In genomic region chr11:122107566-122107965, GRCh38 we compare ENCODE assay signal across 24 cellular contexts. TPM values are rescaled to one million over a fixed set of nuclear protein-coding genes. Genes with fewer than 3 reads are reported as not detected.
DNase-seq lines count a peak whose midpoint lies in the region; ATAC-seq and TF ChIP-seq lines count a peak whose summit lies in the region.
"Had no signal": no experiment of that assay in that cellular context is flagged by ENCODE, and none has a peak within 500 bp of the region (broad histone marks: within the 10 kb centered on the region; RNA-seq: fewer than 3 reads in every experiment).

No MANE protein-coding gene starts in this region.

- ATAC-seq in HCT116 (no peak), gastrocnemius medialis (peak; percentile 95 to 99), HG03521 (IDR thresholded peaks at IDR 0.05; ENCODE audit: unreplicated experiment) (no peak)
- ATAC-seq: activated T-cell treated with anti-CD3 and anti-CD28 coated beads, Interleukin-2, amount 50 U/mL, for 4 hours; effector memory CD8-positive, alpha-beta T cell; foreskin keratinocyte; left colon; stimulated activated effector memory CD8-positive, alpha-beta T cell treated with anti-CD3 and anti-CD28 coated beads, Interleukin-12 subunit alpha, Interleukin-12 subunit beta, amount 100 ng/mL, for 72 hours had no signal

- intact Hi-C loops in HCT116 (cut with micrococcal nuclease) (loop anchor here (10.0 kb wide), 1 partner anchor 397 kb away; no protein-coding TSS in a partner anchor), ascending aorta (cut with DNase I) (loop anchor here (10.0 kb wide), 1 partner anchor 197 kb away; no protein-coding TSS in a partner anchor), left ventricle myocardium inferior (cut with micrococcal nuclease) (loop anchor here (10.0 kb wide), 2 partner anchors 87 to 453 kb away; no protein-coding TSS in a partner anchor), gastrocnemius medialis (cut with DNase I; ENCODE audit: low total_unique reads) (no loop called here)

- H3K4me2 ChIP-seq in HCT116 (ENCODE audit: low read length) = peak overlapping the region; percentile 57
- H3K4me2 ChIP-seq: hepatocyte had no signal

- POLR2A ChIA-PET in HCT116 (lab: Charles Lee) = interaction anchor here (0.8 to 1.5 kb wide), 2 partner anchors 46 to 96 kb away, joined by 3 to 4 read pairs; no protein-coding TSS in a partner anchor

- no peak overlapping the region for H2AFZ ChIP-seq in HCT116 (ENCODE audit: low read depth, low read length, poor library complexity, severe bottlenecking)
- H2AFZ ChIP-seq: hepatocyte had no signal

- TF ChIP-seq RAD21 in HCT116 (IDR thresholded peaks at IDR 0.05; ENCODE audit: low read depth) = no peak

- no peaks in the 10 kb centered on the region for H3K9me3 ChIP-seq in HCT116 (ENCODE audit: control insufficient read depth in 1 of 2, insufficient read depth in 1 of 2, low read depth in 1 of 2, low read length in 2 of 2)
- no peaks in the 10 kb centered on the region for H3K9me3 ChIP-seq in ascending aorta
- H3K9me3 ChIP-seq in left ventricle myocardium inferior (replicated peaks) = no peaks in the 10 kb centered on the region
- H3K9me3 ChIP-seq in gastrocnemius medialis = no peaks in the 10 kb centered on the region
- H3K9me3 ChIP-seq: adrenal gland, breast epithelium, MG63, upper lobe of right lung had no signal

- H3K4me3 ChIP-seq in HCT116 (replicated peaks in 1 of 2; ENCODE audit: low read depth in 1 of 2, low read length in 2 of 2) (no peak overlapping the region), ascending aorta (no peak overlapping the region), left ventricle myocardium inferior (no peak overlapping the region), gastrocnemius medialis (no peak overlapping the region)
- H3K4me3 ChIP-seq: adrenal gland, breast epithelium, coronary artery, hepatocyte, MG63, upper lobe of right lung had no signal

- peaks cover 100% of the 10 kb centered on the region for H3K79me2 ChIP-seq in HCT116 (ENCODE audit: insufficient read depth, low read length)
- H3K79me2 ChIP-seq: hepatocyte had no signal

- H3K27me3 ChIP-seq in HCT116 (ENCODE audit: insufficient read depth, low read length) (no peaks in the 10 kb centered on the region), ascending aorta (no peaks in the 10 kb centered on the region), left ventricle myocardium inferior (ENCODE audit: low read depth) (no peaks in the 10 kb centered on the region), gastrocnemius medialis (no peaks in the 10 kb centered on the region)
- H3K27me3 ChIP-seq: adrenal gland, breast epithelium, foreskin keratinocyte, hepatocyte, MG63, upper lobe of right lung had no signal

- TF ChIP-seq CTCF in HCT116 (IDR thresholded peaks at IDR 0.05 in 2 of 3, conservative IDR thresholded peaks at IDR 0.05 in 1 of 3; ENCODE audit: borderline replicate concordance in 1 of 3, insufficient read depth in 1 of 3, low read depth in 2 of 3, low read length in 2 of 3) (no peak), ascending aorta (IDR thresholded peaks at IDR 0.05) (no peak), left ventricle myocardium inferior (IDR thresholded peaks at IDR 0.05; ENCODE audit: borderline replicate concordance) (no peak), gastrocnemius medialis (IDR thresholded peaks at IDR 0.05 in 4 of 5, conservative IDR thresholded peaks at IDR 0.05 in 1 of 5) (no peak), GM13977 (IDR thresholded peaks at IDR 0.05; ENCODE audit: extremely low read depth, insufficient read depth, missing control alignments) (no peak)

- H3K36me3 ChIP-seq in HCT116 (ENCODE audit: control insufficient read depth in 1 of 2, insufficient read depth in 2 of 2, low read length in 2 of 2) (peaks cover 0 to 44% of the 10 kb centered on the region in 2 experiments; a peak in 2 of 4 replicates), ascending aorta (no peaks in the 10 kb centered on the region), left ventricle myocardium inferior (no peaks in the 10 kb centered on the region), gastrocnemius medialis (no peaks in the 10 kb centered on the region)
- H3K36me3 ChIP-seq: adrenal gland, breast epithelium, upper lobe of right lung had no signal

- peak overlapping the region; percentile 70 for H3K27ac ChIP-seq in HCT116 (ENCODE audit: low read depth, low read length)
- H3K27ac ChIP-seq in ascending aorta = peak overlapping the region; percentile 34 to 56
- peak overlapping the region; percentile 81 for H3K27ac ChIP-seq in left ventricle myocardium inferior (replicated peaks)
- peak overlapping the region; percentile 74 to 90 (median 80) for H3K27ac ChIP-seq in gastrocnemius medialis
- H3K27ac ChIP-seq: adrenal gland, breast epithelium, foreskin keratinocyte, hepatocyte, upper lobe of right lung, VCaP had no signal

- BruUV-seq in HCT116 (replicated peaks; lab: Mats Ljungman, UMichigan) = no TSS peak

- no peak for DNase-seq in HCT116 (ENCODE audit: low read depth, low spot score)
- DNase-seq in ascending aorta (ENCODE audit: low spot score in 2 of 2) = no peak
- no peak for DNase-seq in left ventricle myocardium inferior
- peak; percentile 60 to 64 for DNase-seq in gastrocnemius medialis
- DNase-seq in GM13977 (ENCODE audit: low spot score) = no peak
- DNase-seq in NCI-H345 treated with DMSO at 0.1 percent for 48 hours (lab: John Stamatoyannopoulos, UW; ENCODE audit: unreplicated experiment) = no peak
- DNase-seq in activated naive CD4-positive, alpha-beta T cell (lab: John Stamatoyannopoulos, UW) = no peak
- DNase-seq: activated gamma-delta T cell treated with Interleukin-2 at 50 U/mL for 16 hours; activated T-cell treated with anti-CD3 and anti-CD28 coated beads, Interleukin-2, amount 50 U/mL, for 4 hours; effector memory CD8-positive, alpha-beta T cell; H7; left colon; NCI-H2029; upper lobe of right lung had no signal

- RAD21 ChIA-PET in HCT116 (lab: Charles Lee; ENCODE audit: low non-redundant PET in 1 of 2, low total read pairs in 2 of 2, uncharacterized antibody in 2 of 2, unreplicated experiment in 2 of 2) = interaction anchor here in 1 of 2 experiments (0.5 kb wide), 1 partner anchor 58 kb away, joined by 4 read pairs; no protein-coding TSS in a partner anchor

- no peaks in the 10 kb centered on the region for H4K20me1 ChIP-seq in HCT116 (ENCODE audit: insufficient read depth)

- TF ChIP-seq POLR2A in HCT116 (IDR thresholded peaks at IDR 0.05; ENCODE audit: borderline replicate concordance, extremely low read depth, insufficient read depth, insufficient read length) (no peak), gastrocnemius medialis (IDR thresholded peaks at IDR 0.05) (no peak)

- in situ Hi-C loops in gastrocnemius medialis (cut with MboI; ENCODE audit: low sequenced_read_pairs in 4 of 4) = loop anchor here (10.0 to 25.0 kb wide), 4 partner anchors 97 to 453 kb away; no protein-coding TSS in a partner anchor
- in situ Hi-C loops in GM13977 (cut with MboI; ENCODE audit: low pct_unique_long_range_greater_than_20kb, low sequenced_read_pairs, unreplicated experiment) = no loop called here

- H3K4me1 ChIP-seq in HCT116 (ENCODE audit: control insufficient read depth in 1 of 2, insufficient read depth in 2 of 2, low read length in 2 of 2) (peaks cover 94 to 98% of the 10 kb centered on the region in 2 experiments), ascending aorta (peaks cover 3 to 37% of the 10 kb centered on the region in 2 donors), left ventricle myocardium inferior (peaks cover 29% of the 10 kb centered on the region), gastrocnemius medialis (peaks cover 5 to 24% of the 10 kb centered on the region in 2 donors)
- H3K4me1 ChIP-seq: adrenal gland, breast epithelium, upper lobe of right lung had no signal

- no peaks in the 10 kb centered on the region for H3K9me2 ChIP-seq in HCT116 (ENCODE audit: insufficient read depth)

- H3K9ac ChIP-seq in HCT116 (ENCODE audit: low read length) = peak overlapping the region; percentile 36; the same call in 1 of the 2 replicates

- CTCF ChIA-PET in HCT116 (lab: Charles Lee) = interaction anchor here (1.0 to 1.8 kb wide), 9 partner anchors 8 to 409 kb away, joined by 3 to 13 read pairs (median 4); no protein-coding TSS in a partner anchor

TF ChIP-seq in HCT116, 20 proteins besides CTCF, POLR2A, EP300 and RAD21:
- 0 out of 2 replicates have a peak, but pooled peaks have one; percentile 8 for TF ChIP-seq JUND (IDR thresholded peaks at IDR 0.05)
- no peak for TF ChIP-seq SP1 (IDR thresholded peaks at IDR 0.05; ENCODE audit: low read depth)

RNA-seq across cellular contexts. Expression of gene BLID, which starts 8.4 kb away (rescaled TPM):
- total RNA-seq in HCT116 (2021; ENCODE audit: unreplicated experiment) = 8.9 TPM
- polyA plus RNA-seq in HCT116 (2012) = 0.34 and 0.35 TPM in 2 replicates
- total RNA-seq in ascending aorta = not detected
- total RNA-seq in left ventricle myocardium inferior = 0.36 TPM
- under 1 TPM in 1 of 4 donors, not detected in 3; 0.66 TPM for total RNA-seq in gastrocnemius medialis
- total RNA-seq: activated T-cell treated with anti-CD3 and anti-CD28 coated beads, Interleukin-2, amount 50 U/mL, for 4 hours; H7; left colon; renal cortical epithelial cell; upper lobe of right lung had no signal
- polyA plus RNA-seq: adrenal gland, foreskin keratinocyte had no signal

Comparison
In these comparisons a context has a peak if more than half of its experiments do, and no peak if none do; other contexts are left out.
1. ATAC-seq: peak in gastrocnemius medialis (2 of 2); none in HCT116 (single experiment) and HG03521 (single experiment).
2. DNase-seq: peak in gastrocnemius medialis (2 of 2); none in HCT116 (single experiment), ascending aorta (0 of 2), left ventricle myocardium inferior (single experiment), GM13977 (single experiment), NCI-H345 treated with DMSO at 0.1 percent for 48 hours (single experiment) and activated naive CD4-positive, alpha-beta T cell (0 of 4).
3. Peak in every context shown above with its lines, with median percentiles within 50 percentile points of each other: H3K27ac ChIP-seq.